In the genomic region with DNA sequence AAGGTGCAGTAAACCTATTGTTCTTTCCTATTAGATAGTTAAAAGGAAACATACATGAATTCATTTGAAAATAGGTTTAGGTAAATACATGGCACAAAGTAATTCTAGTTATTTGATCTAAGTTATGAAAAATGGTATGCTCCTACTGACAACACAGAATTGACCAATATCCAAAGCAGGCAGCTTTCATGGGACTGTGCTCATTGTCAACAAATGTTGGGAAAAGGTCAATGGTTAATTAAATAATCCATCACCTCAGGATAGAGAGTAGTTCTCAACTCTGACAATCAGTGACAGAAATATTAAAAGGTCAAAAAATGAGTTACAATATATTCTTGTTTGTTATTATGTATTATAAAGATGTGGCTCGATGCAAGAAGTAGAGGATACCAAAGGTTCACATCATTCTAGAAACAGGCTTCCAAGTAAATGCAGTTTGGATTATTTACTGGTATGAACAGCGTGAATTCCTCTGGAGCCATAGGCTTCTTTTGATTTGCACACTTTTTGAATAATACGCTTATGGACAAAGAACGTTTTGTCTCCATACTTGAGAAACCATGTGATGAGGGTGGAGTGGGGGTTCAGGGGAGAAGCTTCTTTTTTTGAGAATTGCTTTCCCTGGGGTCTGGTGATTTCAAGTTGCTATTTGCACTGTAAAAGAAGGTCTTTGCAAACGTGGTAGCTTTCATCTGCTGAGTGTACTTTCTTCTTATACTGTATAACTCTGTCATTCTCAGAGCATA, we compare ENCODE assay signal across 1 cellular context.
TF ChIP-seq lines count a peak whose summit lies in the region.

No MANE protein-coding gene starts in this region.

TF ChIP-seq in HepG2, 621 proteins besides CTCF, POLR2A, EP300 and RAD21 (continued from another document):
- TF ChIP-seq, protein P1, sequence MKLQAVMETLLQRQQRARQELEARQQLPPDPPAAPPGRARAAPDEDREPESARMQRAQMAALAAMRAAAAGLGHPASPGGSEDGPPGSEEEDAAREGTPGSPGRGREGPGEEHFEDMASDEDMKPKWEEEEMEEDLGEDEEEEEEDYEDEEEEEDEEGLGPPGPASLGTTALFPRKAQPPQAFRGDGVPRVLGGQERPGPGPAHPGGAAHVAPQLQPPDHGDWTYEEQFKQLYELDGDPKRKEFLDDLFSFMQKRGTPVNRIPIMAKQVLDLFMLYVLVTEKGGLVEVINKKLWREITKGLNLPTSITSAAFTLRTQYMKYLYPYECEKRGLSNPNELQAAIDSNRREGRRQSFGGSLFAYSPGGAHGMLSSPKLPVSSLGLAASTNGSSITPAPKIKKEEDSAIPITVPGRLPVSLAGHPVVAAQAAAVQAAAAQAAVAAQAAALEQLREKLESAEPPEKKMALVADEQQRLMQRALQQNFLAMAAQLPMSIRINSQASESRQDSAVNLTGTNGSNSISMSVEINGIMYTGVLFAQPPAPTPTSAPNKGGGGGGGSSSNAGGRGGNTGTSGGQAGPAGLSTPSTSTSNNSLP (IDR thresholded peaks at IDR 0.05; ENCODE audit: low read depth, low read length): no peak
- no peak for TF ChIP-seq ZNF557 (CRISPR knock-in tag; IDR thresholded peaks at IDR 0.05)
- TF ChIP-seq ZSCAN31 (CRISPR knock-in tag; IDR thresholded peaks at IDR 0.05; ENCODE audit: low read depth): no peak
- TF ChIP-seq BHLHE40 (IDR thresholded peaks at IDR 0.05; ENCODE audit: low read length): no peak
- no peak for TF ChIP-seq FOXO1 (CRISPR knock-in tag; IDR thresholded peaks at IDR 0.05)
- TF ChIP-seq NRL (CRISPR knock-in tag; IDR thresholded peaks at IDR 0.05; ENCODE audit: borderline replicate concordance): no peak
- TF ChIP-seq ZNF205 (CRISPR knock-in tag; IDR thresholded peaks at IDR 0.05): no peak
- TF ChIP-seq, protein P2, sequence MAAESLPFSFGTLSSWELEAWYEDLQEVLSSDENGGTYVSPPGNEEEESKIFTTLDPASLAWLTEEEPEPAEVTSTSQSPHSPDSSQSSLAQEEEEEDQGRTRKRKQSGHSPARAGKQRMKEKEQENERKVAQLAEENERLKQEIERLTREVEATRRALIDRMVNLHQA (CRISPR knock-in tag; IDR thresholded peaks at IDR 0.05): no peak
- no peak for TF ChIP-seq TEAD2 (CRISPR knock-in tag; IDR thresholded peaks at IDR 0.05)
- no peak for TF ChIP-seq HDAC1 (CRISPR knock-in tag; IDR thresholded peaks at IDR 0.05)
- TF ChIP-seq FOXM1 (CRISPR knock-in tag; IDR thresholded peaks at IDR 0.05): no peak
